18 cellular contexts compared by ENCODE assay signal in genomic region chr7:37283701-37284100, GRCh38.
"Had no signal": no experiment of that assay in that cellular context is flagged by ENCODE, and none has a peak within 500 bp of the region (broad histone marks: within the 10 kb centered on the region; RNA-seq: fewer than 3 reads in every experiment).

No MANE protein-coding gene starts in this region.

- DNase-seq: activated CD4-positive, alpha-beta T cell treated with anti-CD3 and anti-CD28 coated beads, Interleukin-2, amount 50 U/mL, for 48 hours; activated CD4-positive, CD25-positive, alpha-beta regulatory T cell treated with anti-CD3 and anti-CD28 coated beads, Interleukin-2, amount 50 U/mL, for 72 hours; activated naive CD4-positive, alpha-beta T cell treated with anti-CD3 and anti-CD28 coated beads for 36 hours; activated naive CD8-positive, alpha-beta T cell treated with anti-CD3 and anti-CD28 coated beads, Interleukin-2, amount 50 U/mL, for 24 hours; effector memory CD4-positive, alpha-beta T cell; foreskin keratinocyte; head of caudate nucleus; immature natural killer cell; naive B cell; pancreas; stimulated activated CD4-positive, alpha-beta T cell treated with anti-CD3 and anti-CD28 coated beads, Interleukin-12 subunit alpha, Interleukin-12 subunit beta, amount 100 ng/mL, for 4 hours; stimulated activated CD4-positive, alpha-beta T cell treated with anti-CD3 and anti-CD28 coated beads, Interleukin-2, amount 100 ng/mL, for 24 hours; T-cell; T-helper 9 cell; transverse colon had no signal

- H3K36me3 ChIP-seq: cardiac muscle cell, pancreas, transverse colon had no signal

- H3K27ac ChIP-seq: cardiac muscle cell, foreskin keratinocyte, pancreas, SK-N-MC, transverse colon had no signal

- H3K4me3 ChIP-seq: cardiac muscle cell, coronary artery, pancreas, SK-N-MC, transverse colon had no signal

- H3K9me3 ChIP-seq: pancreas, transverse colon had no signal

- H3K4me1 ChIP-seq: foreskin keratinocyte had no signal

- H3K27me3 ChIP-seq: cardiac muscle cell, foreskin keratinocyte, pancreas, transverse colon had no signal
